Comparison of ENCODE assay signal across 21 cellular contexts in genomic region chr12:88472775-88473174, GRCh38.
DNase-seq lines count a peak whose midpoint lies in the region; ATAC-seq and TF ChIP-seq lines count a peak whose summit lies in the region.
"Had no signal": no experiment of that assay in that cellular context is flagged by ENCODE, and none has a peak within 500 bp of the region (broad histone marks: within the 10 kb centered on the region; RNA-seq: fewer than 3 reads in every experiment).

No MANE protein-coding gene starts in this region.

- POLR2A ChIA-PET in MCF 10A (lab: Yijun Ruan, JAX): interaction anchor here (0.8 to 1.5 kb wide), 3 partner anchors 10 to 331 kb away, joined by 3 to 4 read pairs (median 3); partner anchors contain the start of genes CEP290 and TMTC3
- POLR2A ChIA-PET in RWPE1 (lab: Yijun Ruan, JAX; ENCODE audit: low non-redundant PET): no interaction called here

- BruUV-seq in MCF 10A (replicated peaks; lab: Mats Ljungman, UMichigan): no TSS peak

- H3K27me3 ChIP-seq in breast epithelium: no peaks in the 10 kb centered on the region
- no peaks in the 10 kb centered on the region for H3K27me3 ChIP-seq in ovary
- H3K27me3 ChIP-seq: heart right ventricle, thyroid gland had no signal

- WGBS in ovary, 3 donors: 90 to 93% (median 90%) methylated on average over 3 of the region's 3 CpGs

- intact Hi-C loops in MCF 10A (cut with micrococcal nuclease): no loop called here
- intact Hi-C loops in breast epithelium (cut with DNase I; ENCODE audit: low total_unique reads): no loop called here
- intact Hi-C loops in ovary (cut with DNase I): no loop called here

- H3K36me3 Mint-ChIP-seq in MCF 10A (ENCODE audit: insufficient read depth, unreplicated experiment) (no peaks in the 10 kb centered on the region), osteocyte (ENCODE audit: unreplicated experiment) (peaks cover 7% of the 10 kb centered on the region)
- H3K36me3 Mint-ChIP-seq in activated naive CD4-positive, alpha-beta T cell treated with anti-CD3 and anti-CD28 coated beads, Interleukin-2, amount 50 U/mL, for 72 hours: no peaks in the 10 kb centered on the region
- H3K36me3 Mint-ChIP-seq: IgD-negative memory B cell; naive thymus-derived CD8-positive, alpha-beta T cell had no signal

- CTCF ChIA-PET in MCF 10A (lab: Yijun Ruan, JAX): interaction anchor here (0.5 kb wide), 1 partner anchor 124 kb away, joined by 3 read pairs; no protein-coding TSS in a partner anchor
- CTCF ChIA-PET in RWPE1 (lab: Yijun Ruan, JAX): no interaction called here

- TF ChIP-seq POLR2A in breast epithelium (IDR thresholded peaks at IDR 0.05) (no peak), ovary (IDR thresholded peaks at IDR 0.05) (no peak)

- H3K36me3 ChIP-seq in breast epithelium (no peaks in the 10 kb centered on the region), ovary (no peaks in the 10 kb centered on the region)
- H3K36me3 ChIP-seq: heart right ventricle, thyroid gland had no signal

- peaks cover 13% of the 10 kb centered on the region for H3K4me1 Mint-ChIP-seq in MCF 10A (ENCODE audit: insufficient read depth, unreplicated experiment)
- peaks cover 8% of the 10 kb centered on the region for H3K4me1 Mint-ChIP-seq in osteocyte (ENCODE audit: unreplicated experiment)
- H3K4me1 Mint-ChIP-seq: IgD-negative memory B cell; naive thymus-derived CD8-positive, alpha-beta T cell had no signal

- TF ChIP-seq CTCF in MCF 10A (IDR thresholded peaks at IDR 0.05; ENCODE audit: unreplicated experiment) (no peak), breast epithelium (IDR thresholded peaks at IDR 0.05) (no peak), RWPE1 (conservative IDR thresholded peaks at IDR 0.05; ENCODE audit: low read depth) (no peak), osteocyte (IDR thresholded peaks at IDR 0.05) (no peak), ovary (IDR thresholded peaks at IDR 0.05) (no peak)

- no peak for TF ChIP-seq EP300 in ovary (IDR thresholded peaks at IDR 0.05)

- H3K27ac ChIP-seq in breast epithelium (no peak overlapping the region), RWPE1 (no peak overlapping the region), ovary (no peak overlapping the region)
- H3K27ac ChIP-seq: heart right ventricle, psoas muscle, thyroid gland had no signal

- H3K27me3 Mint-ChIP-seq in MCF 10A (ENCODE audit: insufficient read depth, unreplicated experiment): no peaks in the 10 kb centered on the region
- no peaks in the 10 kb centered on the region for H3K27me3 Mint-ChIP-seq in osteocyte (ENCODE audit: unreplicated experiment)
- H3K27me3 Mint-ChIP-seq: CD4-positive, alpha-beta T cell; IgD-negative memory B cell had no signal

- no peak overlapping the region for H3K27ac Mint-ChIP-seq in MCF 10A (ENCODE audit: low read depth, unreplicated experiment)
- no peak overlapping the region for H3K27ac Mint-ChIP-seq in activated naive CD4-positive, alpha-beta T cell treated with anti-CD3 and anti-CD28 coated beads, Interleukin-2, amount 50 U/mL, for 72 hours
- H3K27ac Mint-ChIP-seq in osteocyte (ENCODE audit: unreplicated experiment): no peak overlapping the region
- H3K27ac Mint-ChIP-seq: CD4-positive, alpha-beta T cell; IgD-negative memory B cell; naive thymus-derived CD8-positive, alpha-beta T cell had no signal

- H3K4me3 ChIP-seq in breast epithelium: no peak overlapping the region
- no peak overlapping the region for H3K4me3 ChIP-seq in ovary
- H3K4me3 ChIP-seq: heart right ventricle, psoas muscle, thyroid gland had no signal

- H3K4me1 ChIP-seq in breast epithelium (peaks cover 0 to 3% of the 10 kb centered on the region in 2 donors), ovary (ENCODE audit: insufficient read depth) (no peaks in the 10 kb centered on the region)
- H3K4me1 ChIP-seq: thyroid gland had no signal

- DNase-seq in MCF 10A (ENCODE audit: unreplicated experiment): peak; percentile 27
- DNase-seq in breast epithelium (ENCODE audit: low spot score in 2 of 2): no peak
- peak; percentile 13 for DNase-seq in RWPE1 (ENCODE audit: low spot score)
- peak; percentile 54 for DNase-seq in fibroblast of peridontal ligament (ENCODE audit: extremely low read depth)
- no peak for DNase-seq in activated naive CD4-positive, alpha-beta T cell treated with anti-CD3 and anti-CD28 coated beads, Interleukin-2, amount 50 U/mL, for 72 hours (ENCODE audit: low spot score in 2 of 2)
- DNase-seq in osteocyte (ENCODE audit: extremely low spot score, unreplicated experiment): no peak
- DNase-seq in pons (ENCODE audit: low spot score): no peak
- DNase-seq in ovary: no peak
- DNase-seq: 8988T; activated CD4-positive, alpha-beta T cell treated with anti-CD3 and anti-CD28 coated beads for 1 hour; activated effector memory CD4-positive, alpha-beta T cell treated with anti-CD3 and anti-CD28 coated beads, Interleukin-2, amount 50 U/mL, for 16 hours; anterior cingulate cortex; CD4-positive, alpha-beta T cell; DMS79; heart right ventricle; naive thymus-derived CD8-positive, alpha-beta T cell; NCI-H2081; OCI-M1; psoas muscle; thyroid gland had no signal

- peaks cover 6% of the 10 kb centered on the region for H3K9me3 Mint-ChIP-seq in MCF 10A (ENCODE audit: unreplicated experiment)
- peaks cover 5 to 12% of the 10 kb centered on the region in 2 donors for H3K9me3 Mint-ChIP-seq in activated naive CD4-positive, alpha-beta T cell treated with anti-CD3 and anti-CD28 coated beads, Interleukin-2, amount 50 U/mL, for 72 hours
- peaks cover 8% of the 10 kb centered on the region for H3K9me3 Mint-ChIP-seq in osteocyte (ENCODE audit: unreplicated experiment)

- H3K4me3 Mint-ChIP-seq in MCF 10A (ENCODE audit: unreplicated experiment) (no peak overlapping the region), osteocyte (ENCODE audit: unreplicated experiment) (no peak overlapping the region)
- H3K4me3 Mint-ChIP-seq: CD4-positive, alpha-beta T cell; IgD-negative memory B cell; naive thymus-derived CD8-positive, alpha-beta T cell had no signal

- H3K9me3 ChIP-seq in breast epithelium: no peaks in the 10 kb centered on the region
- H3K9me3 ChIP-seq in ovary: no peaks in the 10 kb centered on the region
- H3K9me3 ChIP-seq: psoas muscle, thyroid gland had no signal

- ATAC-seq in activated naive CD4-positive, alpha-beta T cell treated with anti-CD3 and anti-CD28 coated beads, Interleukin-2, amount 50 U/mL, for 72 hours: no peak
- ATAC-seq: heart right ventricle; naive thymus-derived CD8-positive, alpha-beta T cell; psoas muscle had no signal

Comparison
In these comparisons a context has a peak if more than half of its experiments do, and no peak if none do; other contexts are left out.
1. DNase-seq: peak in MCF 10A (single experiment), RWPE1 (single experiment) and fibroblast of peridontal ligament (single experiment); none in breast epithelium (0 of 2), activated naive CD4-positive, alpha-beta T cell treated with anti-CD3 and anti-CD28 coated beads, Interleukin-2, amount 50 U/mL, for 72 hours (0 of 2), osteocyte (single experiment), pons (single experiment) and ovary (0 of 5).